In the genomic region with DNA sequence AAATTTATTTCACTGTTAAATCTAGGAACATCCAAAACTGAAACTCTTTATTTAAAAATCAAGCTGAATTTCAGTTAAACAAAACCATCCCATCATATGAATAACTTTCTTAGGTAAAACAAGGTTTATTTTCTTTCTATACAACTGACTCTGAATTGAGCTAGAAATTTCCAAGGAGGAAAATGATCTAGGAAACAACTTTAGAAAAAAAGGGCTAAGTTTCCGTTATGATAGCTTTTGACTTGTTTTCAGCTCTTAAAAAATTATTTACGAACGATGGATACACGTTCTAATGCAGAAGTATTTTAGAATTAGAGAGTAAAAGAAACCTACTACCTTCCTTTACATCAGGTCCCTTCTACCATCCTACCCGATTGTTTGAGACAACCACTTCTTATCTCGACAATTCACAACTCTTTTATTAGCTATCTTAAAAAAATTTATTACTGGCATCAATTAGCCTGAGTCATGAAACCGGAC, we compare ENCODE assay signal across 7 cellular contexts. TPM values are rescaled to one million over a fixed set of nuclear protein-coding genes. Genes with fewer than 3 reads are reported as not detected.
DNase-seq lines count a peak whose midpoint lies in the region; ATAC-seq and TF ChIP-seq lines count a peak whose summit lies in the region.

No MANE protein-coding gene starts in this region.

- peak overlapping the region; percentile 76 for H3K4me3 Mint-ChIP-seq in activated CD8-positive, alpha-beta T cell treated with anti-CD3 and anti-CD28 coated beads, Interleukin-2, amount 10 ng/mL, durations not matched to agents 7 days and 5 days
- peak overlapping the region; percentile 77 for H3K4me3 Mint-ChIP-seq in stimulated activated memory B cell treated with anti-CD40 and anti-IgM and Interleukin-4, amounts not matched to agents 10 μg/mL and 1 μg/mL and 100 μg/mL, for 72 hours

- no peak for TF ChIP-seq CTCF in HL-60 (IDR thresholded peaks at IDR 0.05; ENCODE audit: insufficient read depth, low read length)

- H3K27ac Mint-ChIP-seq in activated CD8-positive, alpha-beta T cell treated with anti-CD3 and anti-CD28 coated beads, Interleukin-2, amount 10 ng/mL, durations not matched to agents 7 days and 5 days, result no peak overlapping the region
- H3K27ac Mint-ChIP-seq in stimulated activated memory B cell treated with anti-CD40 and anti-IgM and Interleukin-4, amounts not matched to agents 10 μg/mL and 1 μg/mL and 100 μg/mL, for 72 hours, result no peak overlapping the region

- H3K4me1 Mint-ChIP-seq in activated CD8-positive, alpha-beta T cell treated with anti-CD3 and anti-CD28 coated beads, Interleukin-2, amount 10 ng/mL, durations not matched to agents 7 days and 5 days (ENCODE audit: low read depth), result peaks cover 20% of the 10 kb centered on the region
- peaks cover 20% of the 10 kb centered on the region for H3K4me1 Mint-ChIP-seq in stimulated activated memory B cell treated with anti-CD40 and anti-IgM and Interleukin-4, amounts not matched to agents 10 μg/mL and 1 μg/mL and 100 μg/mL, for 72 hours

- POLR2A ChIA-PET in activated CD8-positive, alpha-beta T cell treated with anti-CD3 and anti-CD28 coated beads, Interleukin-2, amount 10 ng/mL, durations not matched to agents 7 days and 5 days (lab: Charles Lee), result interaction anchor here (1.2 kb wide), 1 partner anchor 46 kb away, joined by 5 read pairs; no protein-coding TSS in a partner anchor

- H3K9me3 Mint-ChIP-seq in activated CD8-positive, alpha-beta T cell treated with anti-CD3 and anti-CD28 coated beads, Interleukin-2, amount 10 ng/mL, durations not matched to agents 7 days and 5 days (ENCODE audit: insufficient read depth), result no peaks in the 10 kb centered on the region
- no peaks in the 10 kb centered on the region for H3K9me3 Mint-ChIP-seq in stimulated activated memory B cell treated with anti-CD40 and anti-IgM and Interleukin-4, amounts not matched to agents 10 μg/mL and 1 μg/mL and 100 μg/mL, for 72 hours

- peaks cover 3% of the 10 kb centered on the region for H3K36me3 Mint-ChIP-seq in activated CD8-positive, alpha-beta T cell treated with anti-CD3 and anti-CD28 coated beads, Interleukin-2, amount 10 ng/mL, durations not matched to agents 7 days and 5 days (ENCODE audit: low read depth)
- H3K36me3 Mint-ChIP-seq in stimulated activated memory B cell treated with anti-CD40 and anti-IgM and Interleukin-4, amounts not matched to agents 10 μg/mL and 1 μg/mL and 100 μg/mL, for 72 hours, result no peaks in the 10 kb centered on the region

- H3K27ac ChIP-seq in HL-60 (replicated peaks), result peak overlapping the region; percentile 69

- H3K4me3 ChIP-seq in HL-60 (replicated peaks; ENCODE audit: insufficient read depth, low read length), result peak overlapping the region; percentile 76
- H3K4me3 ChIP-seq in iPS-11a (ENCODE audit: low read depth, low read length), result peak overlapping the region; percentile 74

- no peak for ATAC-seq in activated CD8-positive, alpha-beta T cell treated with anti-CD3 and anti-CD28 coated beads, Interleukin-2, amount 10 ng/mL, durations not matched to agents 7 days and 5 days
- no peak for ATAC-seq in stimulated activated memory B cell treated with anti-CD40 and anti-IgM and Interleukin-4, amounts not matched to agents 10 μg/mL and 1 μg/mL and 100 μg/mL, for 72 hours
- no peak for ATAC-seq in GM21619 (IDR thresholded peaks at IDR 0.05; ENCODE audit: unreplicated experiment)

- DNase-seq in HL-60 (ENCODE audit: low read depth in 1 of 2, low spot score in 1 of 2), result no peak
- DNase-seq in activated CD8-positive, alpha-beta T cell treated with anti-CD3 and anti-CD28 coated beads, Interleukin-2, amount 10 ng/mL, durations not matched to agents 7 days and 5 days, result no peak
- no peak for DNase-seq in stimulated activated CD4-positive, alpha-beta T cell treated with anti-CD3 and anti-CD28 coated beads, Interleukin-4, amount 100 ng/mL, for 4 hours
- no peak for DNase-seq in stimulated activated CD4-positive, alpha-beta T cell treated with anti-CD3 and anti-CD28 coated beads, Interleukin-12 subunit alpha, Interleukin-12 subunit beta, amount 100 ng/mL, for 4 hours

- peaks cover 35% of the 10 kb centered on the region for H3K27me3 Mint-ChIP-seq in activated CD8-positive, alpha-beta T cell treated with anti-CD3 and anti-CD28 coated beads, Interleukin-2, amount 10 ng/mL, durations not matched to agents 7 days and 5 days (ENCODE audit: low read depth)
- peaks cover 16% of the 10 kb centered on the region for H3K27me3 Mint-ChIP-seq in stimulated activated memory B cell treated with anti-CD40 and anti-IgM and Interleukin-4, amounts not matched to agents 10 μg/mL and 1 μg/mL and 100 μg/mL, for 72 hours

- H3K27me3 ChIP-seq in HL-60 (ENCODE audit: insufficient read depth, poor library complexity, severe bottlenecking), result no peaks in the 10 kb centered on the region

- CTCF ChIA-PET in activated CD8-positive, alpha-beta T cell treated with anti-CD3 and anti-CD28 coated beads, Interleukin-2, amount 10 ng/mL, durations not matched to agents 7 days and 5 days (lab: Charles Lee), result interaction anchor here (0.9 to 3.1 kb wide), 18 partner anchors 11 to 211 kb away, joined by 3 to 27 read pairs (median 4); no protein-coding TSS in a partner anchor

RNA-seq across cellular contexts. Expression of a gene that starts 1.8 kb away (rescaled TPM):
- total RNA-seq in activated CD8-positive, alpha-beta T cell treated with anti-CD3 and anti-CD28 coated beads, Interleukin-2, amount 10 ng/mL, durations not matched to agents 7 days and 5 days, result 10 to 100 TPM in 1 of 2 experiments, 1 to 10 TPM in 1; 9.1 to 10.6 TPM
